ENCODE assay signal across 1 cellular context in the genomic region with DNA sequence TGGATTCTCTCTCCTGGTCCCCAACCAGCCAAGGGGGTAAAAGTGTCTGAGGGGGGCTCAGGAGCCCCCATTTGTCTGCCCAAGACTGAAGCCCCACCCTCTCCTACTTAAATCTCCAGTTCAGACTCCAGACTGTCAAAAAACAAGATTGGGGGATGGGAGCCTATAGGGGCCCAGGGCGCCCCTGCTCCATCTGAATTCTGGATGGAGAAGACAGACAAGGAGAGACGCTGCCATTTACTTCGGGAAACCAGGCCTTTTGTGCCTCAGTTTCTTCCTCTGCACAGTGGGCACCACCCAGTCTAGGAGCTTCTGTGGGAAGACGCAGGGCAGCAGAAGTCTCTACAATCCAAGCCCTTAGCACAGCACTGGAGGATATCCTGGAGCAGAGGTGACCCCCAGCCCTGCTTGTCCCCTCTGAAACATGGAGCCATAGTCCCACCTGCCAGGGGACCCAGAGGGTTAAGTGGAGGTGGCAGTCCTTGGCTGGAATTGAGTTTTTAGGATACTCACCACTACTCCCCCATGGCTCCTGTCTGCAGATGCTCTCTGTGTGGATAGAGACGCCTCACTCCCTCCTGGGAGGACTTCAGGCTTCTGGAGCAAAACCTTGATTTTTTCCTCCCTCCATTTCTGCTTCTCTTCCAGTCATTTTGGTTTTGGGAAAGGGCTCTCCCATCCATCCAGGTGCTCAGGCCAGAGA.
A peak's percentile ranks its signal among the peaks of the same experiment; 100 is the strongest.
TF ChIP-seq lines count a peak whose summit lies in the region.

No MANE protein-coding gene starts in this region.

TF ChIP-seq in HepG2, 621 proteins besides CTCF, POLR2A, EP300 and RAD21:
- TF ChIP-seq KLF12 (CRISPR knock-in tag; IDR thresholded peaks at IDR 0.05; ENCODE audit: borderline replicate concordance) (no peak), ZNF629 (CRISPR knock-in tag; conservative IDR thresholded peaks at IDR 0.05) (0 out of 2 replicates have a peak, but pooled peaks have one; percentile 42)
